Comparison of ENCODE assay signal across 21 cellular contexts in the genomic region with DNA sequence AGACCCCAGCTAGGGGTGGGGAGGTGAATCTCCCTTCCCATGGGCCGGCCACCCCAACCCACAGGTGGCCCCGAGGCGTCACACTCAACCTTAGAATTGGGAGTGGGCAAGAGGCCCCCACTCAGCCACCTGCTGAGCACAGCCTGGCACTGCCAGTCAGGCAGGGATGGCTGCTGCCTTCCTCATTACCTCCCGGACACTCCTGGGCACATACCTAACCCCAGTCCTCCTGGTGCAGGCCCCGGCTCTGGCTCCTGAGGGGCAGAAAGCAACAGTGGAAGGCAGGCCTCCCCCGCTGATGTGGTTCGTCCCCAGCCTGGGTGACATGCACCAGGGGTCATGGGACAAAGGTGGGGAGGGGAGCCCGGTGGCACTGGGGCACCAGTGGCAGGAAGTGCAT.
DNase-seq lines count a peak whose midpoint lies in the region; ATAC-seq, FAIRE-seq and TF ChIP-seq lines count a peak whose summit lies in the region.
"Had no signal": no experiment of that assay in that cellular context is flagged by ENCODE, and none has a peak within 500 bp of the region (broad histone marks: within the 10 kb centered on the region; RNA-seq: fewer than 3 reads in every experiment).

No MANE protein-coding gene starts in this region.

- no peak overlapping the region for H3K4me3 ChIP-seq in H1 (ENCODE audit: extremely low read depth in 1 of 4, insufficient read depth in 2 of 4, low read depth in 3 of 4, low read length in 4 of 4)
- peak overlapping the region in 1 of 2 donors; percentile 50 for H3K4me3 ChIP-seq in neuronal stem cell (ENCODE audit: low read length in 2 of 2)
- H3K4me3 ChIP-seq: A549, GM23248, HAP-1 had no signal

- H4K91ac ChIP-seq in H1 (replicated peaks; ENCODE audit: insufficient read length, low read length) = no peak overlapping the region
- no peak overlapping the region for H4K91ac ChIP-seq in neuronal stem cell (ENCODE audit: low read depth, low read length, poor library complexity)

- FAIRE-seq in H1 (lab: Jason Lieb, UNC) = no peak
- FAIRE-seq: A549, GM12891, GM18507 had no signal

- H2BK15ac ChIP-seq in H1 (ENCODE audit: low read length) = no peak overlapping the region
- H2BK15ac ChIP-seq in neuronal stem cell (ENCODE audit: low read length) = no peak overlapping the region

- no peak overlapping the region for H3K4ac ChIP-seq in H1 (replicated peaks; ENCODE audit: insufficient read length, low read depth, low read length)
- no peak overlapping the region for H3K4ac ChIP-seq in neuronal stem cell (ENCODE audit: low read length)

- no peaks in the 10 kb centered on the region; a peak in 1 of 4 replicates for H3K9me3 ChIP-seq in H1 (ENCODE audit: insufficient read depth in 2 of 2, low read depth in 1 of 2, low read length in 1 of 2)
- H3K9me3 ChIP-seq in neuronal stem cell (replicated peaks in 1 of 2; ENCODE audit: control insufficient read depth in 2 of 2, insufficient read depth in 1 of 2, low read depth in 1 of 2, low read length in 2 of 2) = no peaks in the 10 kb centered on the region
- H3K9me3 ChIP-seq: A549, BE2C, HAP-1 had no signal

- no peaks in the 10 kb centered on the region for H3K79me2 ChIP-seq in H1 (ENCODE audit: control insufficient read depth in 1 of 2, insufficient read depth in 2 of 2, low read length in 2 of 2)

- H2BK5ac ChIP-seq in H1 (ENCODE audit: low read depth, low read length) (0 out of 2 replicates have a peak overlapping the region, but pooled peaks have one; percentile 5), neuronal stem cell (ENCODE audit: low read length) (peak overlapping the region; percentile 84)

- no peak overlapping the region for H3K56ac ChIP-seq in H1 (replicated peaks; ENCODE audit: insufficient read length, low read depth, low read length)

- no peak for TF ChIP-seq POLR2A in H1 (IDR thresholded peaks at IDR 0.05; ENCODE audit: control extremely low read depth in 1 of 2, low read depth in 2 of 2, low read length in 2 of 2)

- H2AK5ac ChIP-seq in H1 (ENCODE audit: low read depth, low read length) (no peak overlapping the region), neuronal stem cell (ENCODE audit: low read depth, low read length) (peak overlapping the region; percentile 60)

- TF ChIP-seq CTCF in H1 (IDR thresholded peaks at IDR 0.05; ENCODE audit: control extremely low read depth in 1 of 3, insufficient read depth in 1 of 3, low read depth in 1 of 3, low read length in 3 of 3) = no peak

- no peaks in the 10 kb centered on the region; a peak in 1 of 8 replicates for H3K36me3 ChIP-seq in H1 (ENCODE audit: control insufficient read depth in 2 of 4, insufficient read depth in 4 of 4, low read length in 3 of 4)
- H3K36me3 ChIP-seq in neuronal stem cell (replicated peaks in 1 of 2; ENCODE audit: control insufficient read depth in 2 of 2, insufficient read depth in 2 of 2, low read length in 2 of 2) = no peaks in the 10 kb centered on the region
- H3K36me3 ChIP-seq: BE2C, HAP-1 had no signal

- H3K27me3 ChIP-seq in H1 (replicated peaks in 1 of 4; ENCODE audit: control insufficient read depth in 3 of 4, extremely low read depth in 1 of 4, insufficient read depth in 3 of 4, low read length in 3 of 4) (no peaks in the 10 kb centered on the region), neuronal stem cell (ENCODE audit: control insufficient read depth in 3 of 3, insufficient read depth in 3 of 3, low read depth in 1 of 3, low read length in 3 of 3) (no peaks in the 10 kb centered on the region)
- H3K27me3 ChIP-seq: BE2C had no signal

- 90% methylated on average over 8 of the region's 8 CpGs; no CpG with 5 or more reads in 1 of the 2 experiments for WGBS in H1 (ENCODE audit: extremely low coverage in 1 of 2, insufficient coverage in 1 of 2, insufficient read length in 1 of 2, insufficient replicate concordance in 2 of 2, low coverage in 1 of 2, low lambda C conversion rate in 2 of 2, missing lambda C conversion rate in 1 of 2), 2 experiments
- no CpG with 5 or more reads among the region's 8 CpGs for WGBS in neuronal stem cell (ENCODE audit: extremely low coverage in 2 of 2, insufficient read length in 2 of 2, insufficient replicate concordance in 1 of 2), 2 donors

- no peak overlapping the region for H3K14ac ChIP-seq in H1 (ENCODE audit: insufficient read length)
- no peak overlapping the region for H3K14ac ChIP-seq in neuronal stem cell (ENCODE audit: low read length)

- H2BK120ac ChIP-seq in H1 (replicated peaks; ENCODE audit: low read depth, low read length) (no peak overlapping the region), neuronal stem cell (ENCODE audit: low read depth, low read length) (no peak overlapping the region)

- H2BK12ac ChIP-seq in H1 (ENCODE audit: low read depth, low read length) = no peak overlapping the region
- no peak overlapping the region for H2BK12ac ChIP-seq in neuronal stem cell (ENCODE audit: low read length)

- H3K18ac ChIP-seq in H1 (ENCODE audit: extremely low read depth, low read length) (no peak overlapping the region), neuronal stem cell (ENCODE audit: low read length) (peak overlapping the region; percentile 11)

- H2BK20ac ChIP-seq in H1 (ENCODE audit: low read length) = no peak overlapping the region

- no peak for TF ChIP-seq EP300 in H1 (IDR thresholded peaks at IDR 0.05; ENCODE audit: borderline replicate concordance in 1 of 2, low read depth in 2 of 2, low read length in 2 of 2)

- H3K9ac ChIP-seq in H1 (replicated peaks in 1 of 4; ENCODE audit: extremely low read depth in 1 of 4, low read depth in 3 of 4, low read length in 3 of 4) = no peak overlapping the region
- no peak overlapping the region for H3K9ac ChIP-seq in neuronal stem cell (ENCODE audit: low read depth, low read length, poor library complexity)
- H3K9ac ChIP-seq: GM23248 had no signal

- peak; percentile 22 for DNase-seq in D341Med (ENCODE audit: low spot score)
- no peak for DNase-seq in H1 (ENCODE audit: low read depth in 1 of 2, low spot score in 2 of 2)
- DNase-seq in neuronal stem cell (ENCODE audit: low spot score) = no peak
- DNase-seq in activated CD8-positive, alpha-beta memory T cell treated with anti-CD3 and anti-CD28 coated beads, Interleukin-2, amount 50 U/mL, for 4 hours = no peak
- DNase-seq in NCI-H1436 treated with DMSO at 0.1 percent for 48 hours (lab: John Stamatoyannopoulos, UW) = no peak
- DNase-seq: 8988T; ACHN; AML-193; BE2C; C1 segment of cervical spinal cord; CD4-positive, CD25-positive, alpha-beta regulatory T cell; CD8-positive, alpha-beta T cell; DMS79 treated with DMSO at 0.1 percent for 48 hours; GF-D8; GM23248; HFFc6 had no signal

- H4K8ac ChIP-seq in H1 (ENCODE audit: extremely low read depth, insufficient read depth, low read length) (no peak overlapping the region), neuronal stem cell (ENCODE audit: low read depth, low read length) (no peak overlapping the region)

- TF ChIP-seq RAD21 in H1 (IDR thresholded peaks at IDR 0.05 in 1 of 2, conservative IDR thresholded peaks at IDR 0.05 in 1 of 2; ENCODE audit: low read depth in 2 of 2, low read length in 2 of 2) = no peak

- CTCF ChIA-PET in H1 (lab: Charles Lee; ENCODE audit: partially characterized antibody) = interaction anchor here (0.9 to 3.2 kb wide), 28 partner anchors 9 to 372 kb away, joined by 3 to 14 read pairs (median 4); no protein-coding TSS in a partner anchor

- H3K27ac ChIP-seq in H1 (ENCODE audit: low read depth, low read length) (no peak overlapping the region), neuronal stem cell (replicated peaks; ENCODE audit: low read length) (no peak overlapping the region)
- H3K27ac ChIP-seq: A549, GM23248 had no signal

- no peaks in the 10 kb centered on the region for H3K79me1 ChIP-seq in H1 (ENCODE audit: low read depth, low read length)
- peaks cover 3% of the 10 kb centered on the region for H3K79me1 ChIP-seq in neuronal stem cell (ENCODE audit: low read depth, low read length)

- H3K23me2 ChIP-seq in H1 (ENCODE audit: low read depth, low read length) = no peaks in the 10 kb centered on the region

- H3K4me2 ChIP-seq in H1 (ENCODE audit: insufficient read depth in 1 of 2, low read depth in 2 of 2, low read length in 2 of 2) (no peak overlapping the region), neuronal stem cell (ENCODE audit: insufficient read depth, low read length, poor library complexity, severe bottlenecking) (no peak overlapping the region)
- H3K4me2 ChIP-seq: A549 had no signal

- H2AFZ ChIP-seq in H1 (ENCODE audit: low read length) (no peak overlapping the region), neuronal stem cell (ENCODE audit: low read length) (no peak overlapping the region)
- H2AFZ ChIP-seq: GM23248 had no signal

- no peak overlapping the region for H4K5ac ChIP-seq in H1 (ENCODE audit: insufficient read length, low read depth, low read length)

- POLR2A ChIA-PET in H1 (lab: Charles Lee; ENCODE audit: partially characterized antibody) = no interaction called here

- H4K20me1 ChIP-seq in H1 (replicated peaks in 1 of 2; ENCODE audit: control insufficient read depth in 1 of 2, insufficient read depth in 2 of 2, low read length in 2 of 2) = no peaks in the 10 kb centered on the region

- no peak for ATAC-seq in GM21447 (IDR thresholded peaks at IDR 0.05; ENCODE audit: unreplicated experiment)
- ATAC-seq: CD8-positive, alpha-beta T cell had no signal

- H3K4me1 ChIP-seq in H1 (replicated peaks in 1 of 4; ENCODE audit: control insufficient read depth in 3 of 4, insufficient read depth in 4 of 4, low read length in 3 of 4) = peaks cover 0 to 2% (median 0%) of the 10 kb centered on the region in 4 experiments; a peak in 2 of 7 replicates
- H3K4me1 ChIP-seq in neuronal stem cell (ENCODE audit: control insufficient read depth in 2 of 2, insufficient read depth in 1 of 2, low read depth in 1 of 2, low read length in 2 of 2) = peaks cover 0 to 7% of the 10 kb centered on the region in 2 donors
- H3K4me1 ChIP-seq: A549, HAP-1 had no signal

- H3K23ac ChIP-seq in H1 (ENCODE audit: insufficient read length) (no peak overlapping the region), neuronal stem cell (ENCODE audit: low read depth, low read length, poor library complexity) (peak overlapping the region; percentile 52)

TF ChIP-seq in H1, 55 proteins besides CTCF, POLR2A, EP300 and RAD21 (continues in another document):
- TF ChIP-seq SIN3A (conservative IDR thresholded peaks at IDR 0.05 in 1 of 2, IDR thresholded peaks at IDR 0.05 in 1 of 2; ENCODE audit: low read depth in 1 of 2, low read length in 2 of 2) = no peak
- no peak for TF ChIP-seq RNF2 (IDR thresholded peaks at IDR 0.05; ENCODE audit: borderline replicate concordance, low read depth, low read length, missing control alignments, poor library complexity, severe bottlenecking)
- no peak for TF ChIP-seq CHD1 (IDR thresholded peaks at IDR 0.05; ENCODE audit: low read depth, low read length)
- TF ChIP-seq KDM4A (IDR thresholded peaks at IDR 0.05; ENCODE audit: low read depth, low read length, severe bottlenecking) = no peak
- no peak for TF ChIP-seq BRCA1 (IDR thresholded peaks at IDR 0.05; ENCODE audit: low read depth, low read length)
- no peak for TF ChIP-seq TAF1 (IDR thresholded peaks at IDR 0.05; ENCODE audit: low read depth, low read length)
- TF ChIP-seq YY1 (IDR thresholded peaks at IDR 0.05; ENCODE audit: low read depth, low read length) = no peak
- no peak for TF ChIP-seq SIX5 (IDR thresholded peaks at IDR 0.05; ENCODE audit: low read depth, low read length)
- no peak for TF ChIP-seq GABPA (IDR thresholded peaks at IDR 0.05; ENCODE audit: borderline replicate concordance, insufficient read depth, low read length)
- no peak for TF ChIP-seq CREB1 (IDR thresholded peaks at IDR 0.05)
